8 cellular contexts compared by ENCODE assay signal in genomic region chr12:120944645-120945217, GRCh38. TPM values are rescaled to one million over a fixed set of nuclear protein-coding genes. Genes with fewer than 3 reads are reported as not detected.
DNase-seq lines count a peak whose midpoint lies in the region; ATAC-seq and TF ChIP-seq lines count a peak whose summit lies in the region.

No MANE protein-coding gene starts in this region.

- no peak overlapping the region for H3K4me3 Mint-ChIP-seq in activated CD8-positive, alpha-beta memory T cell treated with anti-CD3 and anti-CD28 coated beads, Interleukin-2, amount 10 ng/mL, durations not matched to agents 7 days and 5 days

- no peak for TF ChIP-seq POLR2A in tibial nerve (IDR thresholded peaks at IDR 0.05)

- TF ChIP-seq CTCF in neutrophil (IDR thresholded peaks at IDR 0.05) (peak; percentile 31), tibial nerve (IDR thresholded peaks at IDR 0.05) (peak; percentile 23 to 59 (median 39))

- DNase-seq in NOMO-1 (lab: John Stamatoyannopoulos, UW; ENCODE audit: unreplicated experiment in 2 of 2) (peak; percentile 19 to 47), NOMO-1 treated with dmso at 0.1 percent for 144 hours (lab: John Stamatoyannopoulos, UW; ENCODE audit: unreplicated experiment) (no peak), NCI-H526 treated with DMSO at 0.1 percent for 48 hours (lab: John Stamatoyannopoulos, UW) (peak; percentile 14), tibial nerve (ENCODE audit: low spot score in 2 of 2) (peak; percentile 22 to 58)
- DNase-seq in activated CD8-positive, alpha-beta memory T cell treated with anti-CD3 and anti-CD28 coated beads, Interleukin-2, amount 10 ng/mL, durations not matched to agents 7 days and 5 days, result peak; percentile 71

- no peak overlapping the region for H3K27ac ChIP-seq in neutrophil
- H3K27ac ChIP-seq in tibial nerve, result no peak overlapping the region

- H3K36me3 ChIP-seq in neutrophil (no peaks in the 10 kb centered on the region), tibial nerve (no peaks in the 10 kb centered on the region)

- H3K27me3 Mint-ChIP-seq in activated CD8-positive, alpha-beta memory T cell treated with anti-CD3 and anti-CD28 coated beads, Interleukin-2, amount 10 ng/mL, durations not matched to agents 7 days and 5 days, result peaks cover under 1% of the 10 kb centered on the region

- peak; percentile 65 for ATAC-seq in activated CD8-positive, alpha-beta memory T cell treated with anti-CD3 and anti-CD28 coated beads, Interleukin-2, amount 10 ng/mL, durations not matched to agents 7 days and 5 days
- ATAC-seq in esophagus mucosa, result peak; percentile 35
- ATAC-seq in HG03045 (IDR thresholded peaks at IDR 0.05; ENCODE audit: unreplicated experiment), result no peak

- H3K4me3 ChIP-seq in neutrophil (ENCODE audit: low read depth in 1 of 2, low read length in 1 of 2) (no peak overlapping the region), tibial nerve (no peak overlapping the region)

- H3K9me3 ChIP-seq in neutrophil (no peaks in the 10 kb centered on the region), tibial nerve (no peaks in the 10 kb centered on the region)

- peaks cover 6% of the 10 kb centered on the region in 2 experiments for H3K4me1 ChIP-seq in neutrophil (ENCODE audit: control insufficient read depth in 1 of 2, insufficient read depth in 1 of 2, low read depth in 1 of 2, low read length in 1 of 2)
- H3K4me1 ChIP-seq in tibial nerve, result no peaks in the 10 kb centered on the region

- CTCF ChIA-PET in activated CD8-positive, alpha-beta memory T cell treated with anti-CD3 and anti-CD28 coated beads, Interleukin-2, amount 10 ng/mL, durations not matched to agents 7 days and 5 days (lab: Charles Lee), result interaction anchor here (0.7 to 1.7 kb wide), 7 partner anchors 18 to 1320 kb away, joined by 3 to 10 read pairs (median 3); no protein-coding TSS in a partner anchor

- 45 to 47% methylated on average over 9 of the region's 9 CpGs for WGBS in tibial nerve, 2 donors

- H3K27me3 ChIP-seq in neutrophil, result no peaks in the 10 kb centered on the region
- H3K27me3 ChIP-seq in tibial nerve, result no peaks in the 10 kb centered on the region

- peaks cover 1% of the 10 kb centered on the region for H3K9me3 Mint-ChIP-seq in activated CD8-positive, alpha-beta memory T cell treated with anti-CD3 and anti-CD28 coated beads, Interleukin-2, amount 10 ng/mL, durations not matched to agents 7 days and 5 days (ENCODE audit: low read depth)

- H3K36me3 Mint-ChIP-seq in activated CD8-positive, alpha-beta memory T cell treated with anti-CD3 and anti-CD28 coated beads, Interleukin-2, amount 10 ng/mL, durations not matched to agents 7 days and 5 days, result peaks cover 1% of the 10 kb centered on the region

- H3K4me1 Mint-ChIP-seq in activated CD8-positive, alpha-beta memory T cell treated with anti-CD3 and anti-CD28 coated beads, Interleukin-2, amount 10 ng/mL, durations not matched to agents 7 days and 5 days, result peaks cover 4% of the 10 kb centered on the region

- H3K27ac Mint-ChIP-seq in activated CD8-positive, alpha-beta memory T cell treated with anti-CD3 and anti-CD28 coated beads, Interleukin-2, amount 10 ng/mL, durations not matched to agents 7 days and 5 days, result no peak overlapping the region

- no peak for TF ChIP-seq EP300 in tibial nerve (IDR thresholded peaks at IDR 0.05)

RNA-seq across cellular contexts. Expression of gene HNF1A, which starts 33.6 kb away (rescaled TPM):
- total RNA-seq in activated CD8-positive, alpha-beta memory T cell treated with anti-CD3 and anti-CD28 coated beads, Interleukin-2, amount 10 ng/mL, durations not matched to agents 7 days and 5 days, result not detected
- total RNA-seq in esophagus mucosa (not detected), tibial nerve (not detected)

RNA-seq across cellular contexts. Expression of gene SPPL3, which starts 40.6 kb away (rescaled TPM):
- 10 to 100 TPM; 21.3 to 24.2 TPM for total RNA-seq in activated CD8-positive, alpha-beta memory T cell treated with anti-CD3 and anti-CD28 coated beads, Interleukin-2, amount 10 ng/mL, durations not matched to agents 7 days and 5 days
- total RNA-seq in esophagus mucosa (85.8 TPM), tibial nerve (10 to 100 TPM; 25.5 to 30.4 (median 29.0) TPM)
